Comparison of ENCODE assay signal across 9 cellular contexts in genomic region chr13:49540552-49540951, GRCh38. TPM values are rescaled to one million over a fixed set of nuclear protein-coding genes. Genes with fewer than 3 reads are reported as not detected.
DNase-seq lines count a peak whose midpoint lies in the region; ATAC-seq lines count a peak whose summit lies in the region.
"Had no signal": no experiment of that assay in that cellular context is flagged by ENCODE, and none has a peak within 500 bp of the region (broad histone marks: within the 10 kb centered on the region; RNA-seq: fewer than 3 reads in every experiment).

No MANE protein-coding gene starts in this region.

- no peak overlapping the region for H3K23ac ChIP-seq in mesenchymal stem cell (ENCODE audit: low read length in 2 of 2)

- H3K27me3 ChIP-seq in HUES48 (ENCODE audit: control insufficient read depth, insufficient read depth, low read length) (no peaks in the 10 kb centered on the region), mesenchymal stem cell (ENCODE audit: control insufficient read depth in 1 of 2, insufficient read depth in 1 of 2, low read length in 2 of 2) (no peaks in the 10 kb centered on the region)

- peak overlapping the region; percentile 10; the same call in 1 of the 2 replicates for H3K9ac ChIP-seq in HUES48 (ENCODE audit: low read depth, low read length)
- H3K9ac ChIP-seq in mesenchymal stem cell (ENCODE audit: low read length) = no peak overlapping the region

- H3K4ac ChIP-seq in mesenchymal stem cell (ENCODE audit: low read depth in 1 of 2, low read length in 2 of 2) = no peak overlapping the region

- H3K36me3 ChIP-seq in HUES48 (ENCODE audit: control insufficient read depth, insufficient read depth, low read length) = peaks cover 63% of the 10 kb centered on the region
- peaks cover 0 to 86% of the 10 kb centered on the region in 2 experiments for H3K36me3 ChIP-seq in mesenchymal stem cell (ENCODE audit: control insufficient read depth in 1 of 2, insufficient read depth in 2 of 2, low read depth in 1 of 2, low read length in 2 of 2)

- no peak overlapping the region for H3K18ac ChIP-seq in mesenchymal stem cell (ENCODE audit: low read depth in 1 of 2, low read length in 2 of 2)

- no peak overlapping the region for H3K14ac ChIP-seq in mesenchymal stem cell (ENCODE audit: low read length in 2 of 2)

- H3K4me1 ChIP-seq in HUES48 (ENCODE audit: control insufficient read depth, insufficient read depth, low read length) (peaks cover 6% of the 10 kb centered on the region; the same call in 1 of the 2 replicates), mesenchymal stem cell (ENCODE audit: control insufficient read depth, insufficient read depth, low read depth, low read length) (no peaks in the 10 kb centered on the region)

- WGBS in mesenchymal stem cell = 29% methylated on average over 7 of the region's 7 CpGs

- no peak overlapping the region for H2AK5ac ChIP-seq in mesenchymal stem cell (ENCODE audit: low read length, severe bottlenecking)

- no peak overlapping the region for H4K91ac ChIP-seq in mesenchymal stem cell (ENCODE audit: low read length)

- no peak overlapping the region for H2BK12ac ChIP-seq in mesenchymal stem cell (ENCODE audit: low read length in 2 of 2)

- no peaks in the 10 kb centered on the region for H3K79me1 ChIP-seq in mesenchymal stem cell (replicated peaks; ENCODE audit: low read length, poor library complexity, severe bottlenecking)

- H4K8ac ChIP-seq in mesenchymal stem cell (ENCODE audit: low read length) = no peak overlapping the region

- peak overlapping the region; percentile 42 for H3K27ac ChIP-seq in HUES48 (ENCODE audit: low read depth, low read length)
- peak overlapping the region; percentile 53 for H3K27ac ChIP-seq in mesenchymal stem cell (ENCODE audit: low read length, poor library complexity, severe bottlenecking)

- H2BK15ac ChIP-seq in mesenchymal stem cell (ENCODE audit: low read depth, poor library complexity, severe bottlenecking) = no peak overlapping the region

- no peak for ATAC-seq in HG02610 (IDR thresholded peaks at IDR 0.05; ENCODE audit: unreplicated experiment)

- no peak overlapping the region for H2BK120ac ChIP-seq in mesenchymal stem cell (ENCODE audit: low read depth, low read length)

- H3K9me3 ChIP-seq in HUES48 (ENCODE audit: control insufficient read depth, insufficient read depth, low read length) (no peaks in the 10 kb centered on the region), mesenchymal stem cell (ENCODE audit: control insufficient read depth, low read length) (no peaks in the 10 kb centered on the region)

- H3K4me3 ChIP-seq in HUES48 (ENCODE audit: low read depth, low read length) = no peak overlapping the region
- H3K4me3 ChIP-seq in mesenchymal stem cell (ENCODE audit: insufficient read depth in 1 of 2, low read depth in 1 of 2, low read length in 2 of 2) = no peak overlapping the region

- H3K4me2 ChIP-seq in mesenchymal stem cell (ENCODE audit: low read length, poor library complexity, severe bottlenecking) = peak overlapping the region; percentile 57

- DNase-seq in ELR (ENCODE audit: low read depth) (peak; percentile 36), amniotic epithelial cell (ENCODE audit: low read depth) (peak; percentile 91), mesenchymal stem cell (peak; percentile 73), occipital lobe (lab: John Stamatoyannopoulos, UW) (no peak), GM19240 (ENCODE audit: insufficient read length, low spot score) (no peak), T-helper 9 cell (no peak)
- DNase-seq: NCI-H1694 had no signal

- no peak overlapping the region for H2AFZ ChIP-seq in mesenchymal stem cell (ENCODE audit: low read depth, low read length)

- no peak overlapping the region for H2BK5ac ChIP-seq in mesenchymal stem cell (ENCODE audit: low read depth, low read length, poor library complexity, severe bottlenecking)

RNA-seq across cellular contexts. Expression of gene PHF11, which starts 44.8 kb away (rescaled TPM):
- 35.2 TPM for polyA plus RNA-seq in mesenchymal stem cell (2013, experiment 1 of 2)
- 34.4 TPM for polyA plus RNA-seq in mesenchymal stem cell (2013, experiment 2 of 2)
- total RNA-seq in occipital lobe = 4.7 TPM

RNA-seq across cellular contexts. Expression of gene RCBTB1, which starts 44.8 kb away (rescaled TPM):
- 13.2 TPM for polyA plus RNA-seq in mesenchymal stem cell (2013, experiment 1 of 2)
- 14.0 TPM for polyA plus RNA-seq in mesenchymal stem cell (2013, experiment 2 of 2)
- total RNA-seq in occipital lobe = 14.2 TPM

Comparison
In these comparisons a context has a peak if more than half of its experiments do, and no peak if none do; other contexts are left out.
1. DNase-seq: peak in ELR (single experiment), amniotic epithelial cell (single experiment) and mesenchymal stem cell (single experiment); none in occipital lobe (single experiment), GM19240 (single experiment) and T-helper 9 cell (single experiment).